ENCODE assay signal across 15 cellular contexts in genomic region chr7:47333131-47333887, GRCh38.
"Had no signal": no experiment of that assay in that cellular context is flagged by ENCODE, and none has a peak within 500 bp of the region (broad histone marks: within the 10 kb centered on the region; RNA-seq: fewer than 3 reads in every experiment).

No MANE protein-coding gene starts in this region.

- ATAC-seq: esophagus mucosa; stimulated activated naive CD8-positive, alpha-beta T cell treated with anti-CD3 and anti-CD28 coated beads, Interleukin-15, Interleukin-2, amounts not matched to agents 100 U/mL and 50 U/mL, for 24 hours had no signal

- H3K9me3 Mint-ChIP-seq: activated CD4-positive, alpha-beta memory T cell treated with anti-CD3 and anti-CD28 coated beads, Interleukin-2, amount 10 ng/mL, durations not matched to agents 7 days and 5 days; activated T-cell treated with anti-CD3 and anti-CD28 coated beads, Interleukin-2, amount 50 U/mL, for 24 hours had no signal

- H3K36me3 ChIP-seq: neutrophil had no signal

- H3K27ac ChIP-seq: neutrophil had no signal

- H3K9me3 ChIP-seq: neutrophil had no signal

- H3K27me3 ChIP-seq: neutrophil had no signal

- H3K27me3 Mint-ChIP-seq: activated CD4-positive, alpha-beta memory T cell treated with anti-CD3 and anti-CD28 coated beads, Interleukin-2, amount 10 ng/mL, durations not matched to agents 7 days and 5 days; activated naive CD4-positive, alpha-beta T cell treated with anti-CD3 and anti-CD28 coated beads, Interleukin-2, amount 10 ng/mL, durations not matched to agents 7 days and 5 days; activated T-cell treated with anti-CD3 and anti-CD28 coated beads, Interleukin-2, amount 50 U/mL, for 24 hours had no signal

- H3K4me3 ChIP-seq: lung had no signal

- H3K27ac Mint-ChIP-seq: activated CD4-positive, alpha-beta memory T cell treated with anti-CD3 and anti-CD28 coated beads, Interleukin-2, amount 10 ng/mL, durations not matched to agents 7 days and 5 days; activated naive CD4-positive, alpha-beta T cell treated with anti-CD3 and anti-CD28 coated beads, Interleukin-2, amount 10 ng/mL, durations not matched to agents 7 days and 5 days; activated T-cell treated with anti-CD3 and anti-CD28 coated beads, Interleukin-2, amount 50 U/mL, for 24 hours had no signal

- H3K36me3 Mint-ChIP-seq: activated naive CD4-positive, alpha-beta T cell treated with anti-CD3 and anti-CD28 coated beads, Interleukin-2, amount 10 ng/mL, durations not matched to agents 7 days and 5 days had no signal

- DNase-seq: activated CD4-positive, alpha-beta memory T cell treated with anti-CD3 and anti-CD28 coated beads, Interleukin-2, amount 10 ng/mL, durations not matched to agents 7 days and 5 days; activated CD4-positive, alpha-beta T cell treated with anti-CD3 and anti-CD28 coated beads for 4 hours; activated naive CD4-positive, alpha-beta T cell treated with anti-CD3 and anti-CD28 coated beads, Interleukin-2, amount 10 ng/mL, durations not matched to agents 7 days and 5 days; activated T-cell treated with anti-CD3 and anti-CD28 coated beads, Interleukin-2, amount 50 U/mL, for 24 hours; hypothalamus; midbrain; retina; small intestine; stimulated activated CD4-positive, alpha-beta T cell treated with anti-CD3 and anti-CD28 coated beads, Interleukin-4, amount 100 ng/mL, for 4 hours; stimulated activated CD8-positive, alpha-beta memory T cell treated with anti-CD3 and anti-CD28 coated beads, Interleukin-4, amount 100 ng/mL, for 48 hours; stimulated activated naive CD8-positive, alpha-beta T cell treated with anti-CD3 and anti-CD28 coated beads, Interleukin-15, Interleukin-2, amounts not matched to agents 100 U/mL and 50 U/mL, for 24 hours; T-helper 2 cell had no signal

- H3K4me1 Mint-ChIP-seq: activated CD4-positive, alpha-beta memory T cell treated with anti-CD3 and anti-CD28 coated beads, Interleukin-2, amount 10 ng/mL, durations not matched to agents 7 days and 5 days; activated naive CD4-positive, alpha-beta T cell treated with anti-CD3 and anti-CD28 coated beads, Interleukin-2, amount 10 ng/mL, durations not matched to agents 7 days and 5 days had no signal

- H3K4me3 Mint-ChIP-seq: activated CD4-positive, alpha-beta memory T cell treated with anti-CD3 and anti-CD28 coated beads, Interleukin-2, amount 10 ng/mL, durations not matched to agents 7 days and 5 days; activated naive CD4-positive, alpha-beta T cell treated with anti-CD3 and anti-CD28 coated beads, Interleukin-2, amount 10 ng/mL, durations not matched to agents 7 days and 5 days; activated T-cell treated with anti-CD3 and anti-CD28 coated beads, Interleukin-2, amount 50 U/mL, for 24 hours had no signal
